10 cellular contexts compared by ENCODE assay signal in the genomic region with DNA sequence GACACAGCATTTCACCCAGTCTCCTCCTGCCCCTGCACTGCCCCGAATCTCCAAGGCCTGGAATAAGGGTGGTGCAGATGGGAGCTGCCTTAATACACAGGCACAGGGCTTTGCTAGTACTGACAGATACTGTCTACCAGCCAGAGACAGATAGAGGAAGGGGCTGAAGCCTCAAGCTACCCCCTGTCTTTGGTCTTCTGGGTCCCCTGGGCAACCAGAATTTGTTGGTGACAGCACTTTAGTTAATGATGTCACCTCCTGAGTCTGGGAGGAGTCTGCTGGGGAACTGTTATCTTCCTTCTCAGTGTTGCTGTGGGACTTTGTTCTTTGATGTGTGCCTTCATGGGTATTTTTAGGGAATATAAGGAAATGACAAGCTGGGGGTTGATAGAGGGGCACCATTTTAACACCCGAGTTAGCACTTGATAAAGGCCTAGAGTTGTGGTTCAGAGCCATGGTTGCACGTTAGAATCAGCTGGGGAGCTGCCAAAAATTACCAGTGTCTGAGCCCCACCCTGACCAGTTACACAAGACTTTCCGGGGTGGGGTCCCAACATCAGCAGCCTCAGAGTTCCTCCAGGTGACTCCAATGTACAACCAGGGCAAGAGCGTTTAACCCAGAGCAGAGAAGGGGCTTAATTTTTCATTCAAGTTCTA.
DNase-seq lines count a peak whose midpoint lies in the region; ATAC-seq and TF ChIP-seq lines count a peak whose summit lies in the region.
"Had no signal": no experiment of that assay in that cellular context is flagged by ENCODE, and none has a peak within 500 bp of the region (broad histone marks: within the 10 kb centered on the region; RNA-seq: fewer than 3 reads in every experiment).

No MANE protein-coding gene starts in this region.

- intact Hi-C loops in lower lobe of right lung (cut with DNase I): no loop called here

- H3K27ac ChIP-seq in ACC112 (ENCODE audit: low read depth, low read length): peak overlapping the region; percentile 3; the same call in 1 of the 2 replicates
- peak overlapping the region; percentile 42 for H3K27ac ChIP-seq in lower lobe of right lung

- no peak for TF ChIP-seq CTCF in lower lobe of right lung (IDR thresholded peaks at IDR 0.05)

- peak; percentile 88 for DNase-seq in OCI-M1 (lab: John Stamatoyannopoulos, UW)
- DNase-seq in activated naive CD4-positive, alpha-beta T cell treated with anti-CD3 and anti-CD28 coated beads, Interleukin-2, amount 50 U/mL, for 72 hours (ENCODE audit: low spot score in 2 of 2): no peak
- DNase-seq in lower lobe of right lung: peak; percentile 45
- DNase-seq in COLO668 (lab: John Stamatoyannopoulos, UW; ENCODE audit: unreplicated experiment): no peak
- DNase-seq in NCI-H128 (lab: John Stamatoyannopoulos, UW; ENCODE audit: unreplicated experiment): no peak
- DNase-seq: SHP77 treated with DMSO at 0.1 percent for 48 hours had no signal

- no peaks in the 10 kb centered on the region for H3K27me3 ChIP-seq in ACC112 (ENCODE audit: insufficient read depth, low read length)
- H3K27me3 ChIP-seq in lower lobe of right lung (ENCODE audit: low read depth): no peaks in the 10 kb centered on the region

- H3K36me3 ChIP-seq in ACC112 (ENCODE audit: insufficient read depth, low read length) (no peaks in the 10 kb centered on the region), lower lobe of right lung (peaks cover 15% of the 10 kb centered on the region)

- no peaks in the 10 kb centered on the region for H3K36me3 Mint-ChIP-seq in activated naive CD4-positive, alpha-beta T cell treated with anti-CD3 and anti-CD28 coated beads, Interleukin-2, amount 50 U/mL, for 72 hours

- H3K4me1 ChIP-seq in ACC112 (ENCODE audit: control insufficient read depth, insufficient read depth, low read length, unreplicated experiment): peaks cover 13% of the 10 kb centered on the region
- peaks cover 19% of the 10 kb centered on the region for H3K4me1 ChIP-seq in lower lobe of right lung

- no peaks in the 10 kb centered on the region for H3K9me3 ChIP-seq in lower lobe of right lung

- no peak overlapping the region for H2AFZ ChIP-seq in ACC112 (ENCODE audit: low read length, unreplicated experiment)

- ATAC-seq in activated naive CD4-positive, alpha-beta T cell treated with anti-CD3 and anti-CD28 coated beads, Interleukin-2, amount 50 U/mL, for 72 hours: peak; percentile 22 to 36
- peak; percentile 68 to 80 for ATAC-seq in lower lobe of right lung
- ATAC-seq in HG02938 (IDR thresholded peaks at IDR 0.05; ENCODE audit: unreplicated experiment): no peak
- no peak for ATAC-seq in GM18861 (IDR thresholded peaks at IDR 0.05; ENCODE audit: unreplicated experiment)

- no peaks in the 10 kb centered on the region for H3K79me2 ChIP-seq in ACC112 (ENCODE audit: control insufficient read depth, insufficient read depth, low read length, unreplicated experiment)

- no peak overlapping the region for H3K4me3 ChIP-seq in ACC112 (ENCODE audit: low read depth, low read length)
- no peak overlapping the region for H3K4me3 ChIP-seq in lower lobe of right lung
- H3K4me3 ChIP-seq: lung had no signal

- H3K9me3 Mint-ChIP-seq in activated naive CD4-positive, alpha-beta T cell treated with anti-CD3 and anti-CD28 coated beads, Interleukin-2, amount 50 U/mL, for 72 hours: no peaks in the 10 kb centered on the region

- H3K27ac Mint-ChIP-seq in activated naive CD4-positive, alpha-beta T cell treated with anti-CD3 and anti-CD28 coated beads, Interleukin-2, amount 50 U/mL, for 72 hours: peak overlapping the region; percentile 11 to 71

Comparison
In these comparisons a context has a peak if more than half of its experiments do, and no peak if none do; other contexts are left out.
1. DNase-seq: peak in OCI-M1 (single experiment) and lower lobe of right lung (single experiment); none in activated naive CD4-positive, alpha-beta T cell treated with anti-CD3 and anti-CD28 coated beads, Interleukin-2, amount 50 U/mL, for 72 hours (0 of 2), COLO668 (single experiment) and NCI-H128 (single experiment).
2. ATAC-seq: peak in activated naive CD4-positive, alpha-beta T cell treated with anti-CD3 and anti-CD28 coated beads, Interleukin-2, amount 50 U/mL, for 72 hours (2 of 2) and lower lobe of right lung (2 of 2); none in HG02938 (single experiment) and GM18861 (single experiment).